Comparison of ENCODE assay signal across 22 cellular contexts in genomic region chr6:484729-485111, GRCh38.
A peak's percentile ranks its signal among the peaks of the same experiment; 100 is the strongest.
DNase-seq lines count a peak whose midpoint lies in the region; ATAC-seq and TF ChIP-seq lines count a peak whose summit lies in the region.
"Had no signal": no experiment of that assay in that cellular context is flagged by ENCODE, and none has a peak within 500 bp of the region (broad histone marks: within the 10 kb centered on the region; RNA-seq: fewer than 3 reads in every experiment).

No MANE protein-coding gene starts in this region.

- POLR2A ChIA-PET in CD8-positive, alpha-beta memory T cell (lab: Charles Lee): no interaction called here

- no peaks in the 10 kb centered on the region for H3K36me3 ChIP-seq in CD8-positive, alpha-beta memory T cell (ENCODE audit: insufficient read depth, low read length)
- H3K36me3 ChIP-seq: HAP-1 had no signal

- peaks cover 67% of the 10 kb centered on the region for H3K4me1 Mint-ChIP-seq in activated CD4-positive, alpha-beta T cell treated with anti-CD3 and anti-CD28 coated beads, Interleukin-2, amount 10 ng/mL, durations not matched to agents 24 days and 14 days
- H3K4me1 Mint-ChIP-seq in natural killer cell treated with Interleukin-12 subunit alpha and Interleukin-12 subunit beta and Interleukin-15 and Interleukin-18, amount 100 ng/mL, for 72 hours (ENCODE audit: low read depth in 2 of 2): peaks cover 23 to 36% of the 10 kb centered on the region in 2 donors
- peaks cover 11% of the 10 kb centered on the region in 2 donors for H3K4me1 Mint-ChIP-seq in natural killer cell
- peaks cover 66% of the 10 kb centered on the region for H3K4me1 Mint-ChIP-seq in activated naive CD8-positive, alpha-beta T cell treated with anti-CD3 and anti-CD28 coated beads, Interleukin-2, amount 50 U/mL, for 24 hours
- H3K4me1 Mint-ChIP-seq in CD8-positive, alpha-beta memory T cell: peaks cover 15 to 19% (median 18%) of the 10 kb centered on the region in 3 donors
- H3K4me1 Mint-ChIP-seq: neural crest cell had no signal

- H3K4me3 Mint-ChIP-seq in activated CD4-positive, alpha-beta T cell treated with anti-CD3 and anti-CD28 coated beads, Interleukin-2, amount 10 ng/mL, durations not matched to agents 24 days and 14 days: peak overlapping the region; percentile 51
- H3K4me3 Mint-ChIP-seq in natural killer cell treated with Interleukin-12 subunit alpha and Interleukin-12 subunit beta and Interleukin-15 and Interleukin-18, amount 100 ng/mL, for 72 hours: peak overlapping the region; percentile 45
- H3K4me3 Mint-ChIP-seq in natural killer cell: no peak overlapping the region
- peak overlapping the region; percentile 18 for H3K4me3 Mint-ChIP-seq in activated naive CD8-positive, alpha-beta T cell treated with anti-CD3 and anti-CD28 coated beads, Interleukin-2, amount 50 U/mL, for 24 hours
- H3K4me3 Mint-ChIP-seq in CD8-positive, alpha-beta memory T cell: no peak overlapping the region
- H3K4me3 Mint-ChIP-seq: neural crest cell had no signal

- H3K9me3 ChIP-seq in CD8-positive, alpha-beta memory T cell (ENCODE audit: low read length): no peaks in the 10 kb centered on the region
- H3K9me3 ChIP-seq: Caco-2, gastroesophageal sphincter, HAP-1, mucosa of descending colon, right atrium auricular region, upper lobe of left lung had no signal

- peak in 1 of 2 donors; percentile 11 for ATAC-seq in natural killer cell treated with Interleukin-12 subunit alpha and Interleukin-12 subunit beta and Interleukin-15 and Interleukin-18, amount 100 ng/mL, for 72 hours
- no peak for ATAC-seq in natural killer cell
- peak; percentile 12 for ATAC-seq in activated naive CD8-positive, alpha-beta T cell treated with anti-CD3 and anti-CD28 coated beads, Interleukin-2, amount 50 U/mL, for 24 hours
- ATAC-seq: gastroesophageal sphincter, left cardiac atrium, mucosa of descending colon, PC-3, Right ventricle myocardium inferior, SK-N-SH treated with all-trans-retinoic acid at 6 μM for 48 hours had no signal

- no peak overlapping the region for H3K27ac ChIP-seq in CD8-positive, alpha-beta memory T cell (ENCODE audit: low read depth, low read length)
- H3K27ac ChIP-seq: gastroesophageal sphincter, right atrium auricular region, upper lobe of left lung had no signal

- TF ChIP-seq CTCF in natural killer cell (IDR thresholded peaks at IDR 0.05): no peak

- H3K9me3 Mint-ChIP-seq in activated CD4-positive, alpha-beta T cell treated with anti-CD3 and anti-CD28 coated beads, Interleukin-2, amount 10 ng/mL, durations not matched to agents 24 days and 14 days: peaks cover 5% of the 10 kb centered on the region
- H3K9me3 Mint-ChIP-seq in natural killer cell treated with Interleukin-12 subunit alpha and Interleukin-12 subunit beta and Interleukin-15 and Interleukin-18, amount 100 ng/mL, for 72 hours: no peaks in the 10 kb centered on the region
- H3K9me3 Mint-ChIP-seq in natural killer cell: no peaks in the 10 kb centered on the region
- peaks cover 4% of the 10 kb centered on the region for H3K9me3 Mint-ChIP-seq in activated naive CD8-positive, alpha-beta T cell treated with anti-CD3 and anti-CD28 coated beads, Interleukin-2, amount 50 U/mL, for 24 hours
- H3K9me3 Mint-ChIP-seq in CD8-positive, alpha-beta memory T cell: no peaks in the 10 kb centered on the region
- H3K9me3 Mint-ChIP-seq: neural crest cell had no signal

- no peak overlapping the region for H3K4me3 ChIP-seq in CD8-positive, alpha-beta memory T cell (ENCODE audit: low read length)
- H3K4me3 ChIP-seq: gastroesophageal sphincter, HAP-1, mucosa of descending colon, right atrium auricular region, upper lobe of left lung had no signal

- H3K27me3 ChIP-seq in CD8-positive, alpha-beta memory T cell (ENCODE audit: insufficient read depth, low read length, poor library complexity, severe bottlenecking): no peaks in the 10 kb centered on the region
- H3K27me3 ChIP-seq: gastroesophageal sphincter, right atrium auricular region, upper lobe of left lung had no signal

- peaks cover 13% of the 10 kb centered on the region for H3K4me1 ChIP-seq in CD8-positive, alpha-beta memory T cell (ENCODE audit: insufficient read depth, low read length)
- H3K4me1 ChIP-seq: Caco-2, gastroesophageal sphincter, HAP-1, right atrium auricular region, upper lobe of left lung had no signal

- peak; percentile 57 for DNase-seq in activated CD4-positive, alpha-beta T cell treated with anti-CD3 and anti-CD28 coated beads, Interleukin-2, amount 10 ng/mL, durations not matched to agents 24 days and 14 days
- no peak for DNase-seq in activated CD4-positive, alpha-beta T cell treated with anti-CD3 and anti-CD28 coated beads, Interleukin-2, amount 50 U/mL, for 4 hours
- no peak for DNase-seq in natural killer cell treated with Interleukin-12 subunit alpha and Interleukin-12 subunit beta and Interleukin-15 and Interleukin-18, amount 100 ng/mL, for 72 hours (ENCODE audit: low spot score)
- DNase-seq in natural killer cell (no peak), NCI-H1436 treated with DMSO at 0.1 percent for 48 hours (lab: John Stamatoyannopoulos, UW) (no peak)
- no peak for DNase-seq in activated naive CD8-positive, alpha-beta T cell treated with anti-CD3 and anti-CD28 coated beads, Interleukin-2, amount 50 U/mL, for 24 hours
- DNase-seq in CD8-positive, alpha-beta memory T cell: no peak
- DNase-seq: amygdala, Caco-2, GF-D8, hippocampal formation, left cardiac atrium, mucosa of descending colon, NCI-H510A, PC-3, upper lobe of left lung had no signal

- CTCF ChIA-PET in CD8-positive, alpha-beta memory T cell (lab: Charles Lee): no interaction called here

- peaks cover 62% of the 10 kb centered on the region for H3K36me3 Mint-ChIP-seq in activated CD4-positive, alpha-beta T cell treated with anti-CD3 and anti-CD28 coated beads, Interleukin-2, amount 10 ng/mL, durations not matched to agents 24 days and 14 days (ENCODE audit: low read depth)
- peaks cover 16% of the 10 kb centered on the region for H3K36me3 Mint-ChIP-seq in natural killer cell treated with Interleukin-12 subunit alpha and Interleukin-12 subunit beta and Interleukin-15 and Interleukin-18, amount 100 ng/mL, for 72 hours
- no peaks in the 10 kb centered on the region for H3K36me3 Mint-ChIP-seq in natural killer cell
- peaks cover 54% of the 10 kb centered on the region for H3K36me3 Mint-ChIP-seq in activated naive CD8-positive, alpha-beta T cell treated with anti-CD3 and anti-CD28 coated beads, Interleukin-2, amount 50 U/mL, for 24 hours (ENCODE audit: low read depth)
- H3K36me3 Mint-ChIP-seq in CD8-positive, alpha-beta memory T cell: peaks cover 18 to 38% (median 23%) of the 10 kb centered on the region in 3 donors

- intact Hi-C loops in activated CD4-positive, alpha-beta T cell treated with anti-CD3 and anti-CD28 coated beads, Interleukin-2, amount 10 ng/mL, durations not matched to agents 24 days and 14 days (cut with micrococcal nuclease): loop anchor here (1.0 kb wide), 3 partner anchors 18 to 37 kb away; no protein-coding TSS in a partner anchor
- intact Hi-C loops in natural killer cell (cut with micrococcal nuclease): no loop called here

- H3K27me3 Mint-ChIP-seq in activated CD4-positive, alpha-beta T cell treated with anti-CD3 and anti-CD28 coated beads, Interleukin-2, amount 10 ng/mL, durations not matched to agents 24 days and 14 days: no peaks in the 10 kb centered on the region
- no peaks in the 10 kb centered on the region for H3K27me3 Mint-ChIP-seq in natural killer cell treated with Interleukin-12 subunit alpha and Interleukin-12 subunit beta and Interleukin-15 and Interleukin-18, amount 100 ng/mL, for 72 hours
- no peaks in the 10 kb centered on the region for H3K27me3 Mint-ChIP-seq in natural killer cell (ENCODE audit: low read depth in 2 of 2)
- H3K27me3 Mint-ChIP-seq in activated naive CD8-positive, alpha-beta T cell treated with anti-CD3 and anti-CD28 coated beads, Interleukin-2, amount 50 U/mL, for 24 hours: no peaks in the 10 kb centered on the region
- H3K27me3 Mint-ChIP-seq in CD8-positive, alpha-beta memory T cell: no peaks in the 10 kb centered on the region

- peak overlapping the region; percentile 98 for H3K27ac Mint-ChIP-seq in activated CD4-positive, alpha-beta T cell treated with anti-CD3 and anti-CD28 coated beads, Interleukin-2, amount 10 ng/mL, durations not matched to agents 24 days and 14 days
- peak overlapping the region; percentile 81 to 84 for H3K27ac Mint-ChIP-seq in natural killer cell treated with Interleukin-12 subunit alpha and Interleukin-12 subunit beta and Interleukin-15 and Interleukin-18, amount 100 ng/mL, for 72 hours
- H3K27ac Mint-ChIP-seq in natural killer cell: no peak overlapping the region
- H3K27ac Mint-ChIP-seq in activated naive CD8-positive, alpha-beta T cell treated with anti-CD3 and anti-CD28 coated beads, Interleukin-2, amount 50 U/mL, for 24 hours: peak overlapping the region; percentile 91
- no peak overlapping the region for H3K27ac Mint-ChIP-seq in CD8-positive, alpha-beta memory T cell

Comparison
In these comparisons a context has a peak if more than half of its experiments do, and no peak if none do; other contexts are left out.
1. H3K27ac Mint-ChIP-seq: peak in activated CD4-positive, alpha-beta T cell treated with anti-CD3 and anti-CD28 coated beads, Interleukin-2, amount 10 ng/mL, durations not matched to agents 24 days and 14 days (single experiment), natural killer cell treated with Interleukin-12 subunit alpha and Interleukin-12 subunit beta and Interleukin-15 and Interleukin-18, amount 100 ng/mL, for 72 hours (2 of 2) and activated naive CD8-positive, alpha-beta T cell treated with anti-CD3 and anti-CD28 coated beads, Interleukin-2, amount 50 U/mL, for 24 hours (single experiment); none in natural killer cell (0 of 2) and CD8-positive, alpha-beta memory T cell (0 of 8).
2. H3K4me3 Mint-ChIP-seq: peak in activated CD4-positive, alpha-beta T cell treated with anti-CD3 and anti-CD28 coated beads, Interleukin-2, amount 10 ng/mL, durations not matched to agents 24 days and 14 days (single experiment), natural killer cell treated with Interleukin-12 subunit alpha and Interleukin-12 subunit beta and Interleukin-15 and Interleukin-18, amount 100 ng/mL, for 72 hours (single experiment) and activated naive CD8-positive, alpha-beta T cell treated with anti-CD3 and anti-CD28 coated beads, Interleukin-2, amount 50 U/mL, for 24 hours (single experiment); none in natural killer cell (single experiment) and CD8-positive, alpha-beta memory T cell (0 of 7).